9 cellular contexts compared by ENCODE assay signal in the genomic region with DNA sequence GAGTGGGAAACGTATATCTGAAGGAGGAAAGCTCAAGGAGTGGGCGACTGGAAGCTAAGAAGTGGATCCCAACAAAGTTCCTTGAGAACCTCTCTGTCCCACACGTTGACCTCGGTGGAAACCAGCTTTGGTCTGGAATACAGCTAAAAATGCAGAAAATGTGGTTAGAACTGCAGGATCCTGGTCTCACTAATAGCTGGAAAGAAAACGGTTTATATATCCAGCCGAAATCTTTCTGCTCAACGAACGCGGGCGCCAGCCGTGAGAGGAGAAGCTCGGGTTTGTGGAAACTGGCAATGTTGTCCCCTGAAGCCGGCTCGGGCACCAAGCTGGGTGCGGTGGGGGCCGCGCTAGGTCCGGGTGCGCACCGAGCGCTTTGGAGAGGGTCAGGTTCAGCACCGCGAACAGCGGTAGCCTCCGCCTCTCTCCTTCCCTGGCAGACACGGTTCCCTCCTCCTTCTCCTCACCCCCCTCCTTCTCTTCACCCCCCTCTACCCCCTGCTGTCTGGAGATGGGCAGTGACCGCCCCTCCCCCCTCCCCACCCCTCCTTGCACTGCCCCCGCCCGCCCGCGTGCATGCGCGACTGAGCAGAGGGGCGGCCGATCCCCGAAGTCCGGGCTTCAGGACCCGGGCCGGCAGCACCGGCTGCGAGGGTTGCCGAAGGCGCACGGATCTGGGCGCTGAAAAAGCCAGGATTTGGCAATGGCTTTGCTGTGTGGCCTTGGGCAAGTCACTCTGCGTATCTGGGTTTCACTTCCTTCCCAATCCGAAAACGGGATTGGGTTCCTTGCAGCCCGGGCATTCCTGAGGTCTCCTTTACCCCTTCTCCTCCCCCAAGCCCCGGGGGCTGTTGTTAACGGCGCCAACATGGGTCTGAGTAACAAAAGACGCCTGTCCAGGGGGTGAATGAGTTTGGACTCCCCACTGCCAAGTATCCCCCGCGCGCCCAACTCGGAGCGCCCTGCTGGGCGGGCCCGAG. TPM values are rescaled to one million over a fixed set of nuclear protein-coding genes. Genes with fewer than 3 reads are reported as not detected.
DNase-seq lines count a peak whose midpoint lies in the region; ATAC-seq and TF ChIP-seq lines count a peak whose summit lies in the region.
"Had no signal": no experiment of that assay in that cellular context is flagged by ENCODE, and none has a peak within 500 bp of the region (broad histone marks: within the 10 kb centered on the region; RNA-seq: fewer than 3 reads in every experiment).

A gene with protein sequence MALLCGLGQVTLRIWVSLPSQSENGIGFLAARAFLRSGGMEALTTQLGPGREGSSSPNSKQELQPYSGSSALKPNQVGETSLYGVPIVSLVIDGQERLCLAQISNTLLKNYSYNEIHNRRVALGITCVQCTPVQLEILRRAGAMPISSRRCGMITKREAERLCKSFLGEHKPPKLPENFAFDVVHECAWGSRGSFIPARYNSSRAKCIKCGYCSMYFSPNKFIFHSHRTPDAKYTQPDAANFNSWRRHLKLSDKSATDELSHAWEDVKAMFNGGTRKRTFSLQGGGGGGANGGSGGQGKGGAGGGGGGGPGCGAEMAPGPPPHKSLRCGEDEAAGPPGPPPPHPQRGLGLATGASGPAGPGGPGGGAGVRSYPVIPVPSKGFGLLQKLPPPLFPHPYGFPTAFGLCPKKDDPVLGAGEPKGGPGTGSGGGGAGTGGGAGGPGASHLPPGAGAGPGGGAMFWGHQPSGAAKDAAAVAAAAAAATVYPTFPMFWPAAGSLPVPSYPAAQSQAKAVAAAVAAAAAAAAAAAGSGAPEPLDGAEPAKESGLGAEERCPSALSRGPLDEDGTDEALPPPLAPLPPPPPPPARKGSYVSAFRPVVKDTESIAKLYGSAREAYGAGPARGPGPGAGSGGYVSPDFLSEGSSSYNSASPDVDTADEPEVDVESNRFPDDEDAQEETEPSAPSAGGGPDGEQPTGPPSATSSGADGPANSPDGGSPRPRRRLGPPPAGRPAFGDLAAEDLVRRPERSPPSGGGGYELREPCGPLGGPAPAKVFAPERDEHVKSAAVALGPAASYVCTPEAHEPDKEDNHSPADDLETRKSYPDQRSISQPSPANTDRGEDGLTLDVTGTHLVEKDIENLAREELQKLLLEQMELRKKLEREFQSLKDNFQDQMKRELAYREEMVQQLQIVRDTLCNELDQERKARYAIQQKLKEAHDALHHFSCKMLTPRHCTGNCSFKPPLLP (plus strand): TSS at position 610 of the 980 bp plus-strand sequence. CDS start 94 bp downstream, at position 704.

- H3K27ac ChIP-seq in heart right ventricle (no peak within 1 kb of the TSS), smooth muscle cell (ENCODE audit: low read depth) (no peak within 1 kb of the TSS)

- H3K4me3 ChIP-seq in WI38 (ENCODE audit: low read depth, low read length) (peak within 1 kb of the TSS; percentile 14; the same call in 1 of the 2 replicates), heart right ventricle (peak within 1 kb of the TSS in 7 of 10 donors; percentile 3 to 31 (median 12)), smooth muscle cell (no peak within 1 kb of the TSS)

- 2% methylated on average over 48 to 59 of the region's 60 CpGs for WGBS in heart right ventricle, 2 donors
- 4% methylated on average over 57 of the region's 60 CpGs for WGBS in smooth muscle cell (ENCODE audit: low lambda C conversion rate)

- H3K4me2 ChIP-seq in smooth muscle cell = peak within 1 kb of the TSS; percentile 73

- peak; percentile 49 for DNase-seq in activated CD4-positive, alpha-beta T cell treated with anti-CD3 and anti-CD28 coated beads for 36 hours
- DNase-seq in activated CD4-positive, alpha-beta T cell treated with anti-CD3 and anti-CD28 coated beads, Interleukin-2, amount 50 U/mL, for 1 hour = no peak
- DNase-seq in heart right ventricle (no peak), smooth muscle cell (lab: John Stamatoyannopoulos, UW; ENCODE audit: unreplicated experiment) (no peak), HuH-7 (ENCODE audit: low spot score) (no peak)
- DNase-seq: DND-41 had no signal

- no peaks in the 10 kb centered on the region for H3K79me2 ChIP-seq in smooth muscle cell (ENCODE audit: low read depth)

- H3K4me1 ChIP-seq in heart right ventricle (peaks cover 10 to 91% (median 47%) of the 10 kb centered on the region in 9 donors), smooth muscle cell (ENCODE audit: low read depth) (peaks cover 19% of the 10 kb centered on the region)

- H3K36me3 Mint-ChIP-seq in activated CD4-positive, alpha-beta T cell treated with anti-CD3 and anti-CD28 coated beads for 36 hours (ENCODE audit: low read depth) = no peaks in the 10 kb centered on the region

- H3K9me3 ChIP-seq in heart right ventricle (no peaks in the 10 kb centered on the region), smooth muscle cell (replicated peaks; ENCODE audit: low read depth) (no peaks in the 10 kb centered on the region)

- no peak within 1 kb of the TSS for H3K9ac ChIP-seq in smooth muscle cell (ENCODE audit: low read depth)

- H4K20me1 ChIP-seq in smooth muscle cell (ENCODE audit: low read depth) = no peaks in the 10 kb centered on the region

- no peak for TF ChIP-seq CTCF in WI38 (IDR thresholded peaks at IDR 0.05; ENCODE audit: low read depth, low read length)
- no peak for TF ChIP-seq CTCF in heart right ventricle (IDR thresholded peaks at IDR 0.05)
- no peak for TF ChIP-seq CTCF in smooth muscle cell (IDR thresholded peaks at IDR 0.05; ENCODE audit: borderline replicate concordance, insufficient read depth, poor library complexity, severe bottlenecking)

- CTCF ChIA-PET in activated CD4-positive, alpha-beta T cell treated with anti-CD3 and anti-CD28 coated beads for 36 hours (lab: Charles Lee) = interaction anchor here (0.5 to 1.6 kb wide), 5 partner anchors 11 to 368 kb away, joined by 3 to 5 read pairs (median 3); no protein-coding TSS in a partner anchor

- ATAC-seq in activated CD4-positive, alpha-beta T cell treated with anti-CD3 and anti-CD28 coated beads for 36 hours = no peak
- ATAC-seq in heart right ventricle (peak in 3 of 8 donors; percentile 35 to 45 (median 41)), HG03139 (IDR thresholded peaks at IDR 0.05; ENCODE audit: unreplicated experiment) (no peak), GM19023 (IDR thresholded peaks at IDR 0.05; ENCODE audit: unreplicated experiment) (no peak)

- no peaks in the 10 kb centered on the region for H3K9me3 Mint-ChIP-seq in activated CD4-positive, alpha-beta T cell treated with anti-CD3 and anti-CD28 coated beads for 36 hours (ENCODE audit: low read depth)

- no peak within 1 kb of the TSS for H2AFZ ChIP-seq in smooth muscle cell (ENCODE audit: low read depth)

- H3K4me1 Mint-ChIP-seq in activated CD4-positive, alpha-beta T cell treated with anti-CD3 and anti-CD28 coated beads for 36 hours = peaks cover 51% of the 10 kb centered on the region

- POLR2A ChIA-PET in activated CD4-positive, alpha-beta T cell treated with anti-CD3 and anti-CD28 coated beads for 36 hours (lab: Charles Lee) = interaction anchor here (0.6 kb wide), 1 partner anchor 235 kb away, joined by 4 read pairs; no protein-coding TSS in a partner anchor

- H3K36me3 ChIP-seq in heart right ventricle (peaks cover 0 to 7% (median 0%) of the 10 kb centered on the region in 9 donors), smooth muscle cell (ENCODE audit: low read depth) (no peaks in the 10 kb centered on the region)

- H3K27me3 Mint-ChIP-seq in activated CD4-positive, alpha-beta T cell treated with anti-CD3 and anti-CD28 coated beads for 36 hours = peaks cover 68% of the 10 kb centered on the region

- no peak within 1 kb of the TSS for H3K27ac Mint-ChIP-seq in activated CD4-positive, alpha-beta T cell treated with anti-CD3 and anti-CD28 coated beads for 36 hours

- H3K4me3 Mint-ChIP-seq in activated CD4-positive, alpha-beta T cell treated with anti-CD3 and anti-CD28 coated beads for 36 hours = peak within 1 kb of the TSS; percentile 36

- no peaks in the 10 kb centered on the region for H3F3A ChIP-seq in smooth muscle cell (ENCODE audit: low read depth)

- H3K27me3 ChIP-seq in heart right ventricle (peaks cover 92 to 100% (median 100%) of the 10 kb centered on the region in 7 donors), smooth muscle cell (ENCODE audit: low read depth) (peaks cover 100% of the 10 kb centered on the region)

- intact Hi-C loops in activated CD4-positive, alpha-beta T cell treated with anti-CD3 and anti-CD28 coated beads for 36 hours (cut with DNase I, micrococcal nuclease) = loop anchor here in 1 of 2 experiments (5.0 kb wide), 1 partner anchor 43 kb away; no protein-coding TSS in a partner anchor
- intact Hi-C loops in heart right ventricle (cut with DNase I) = no loop called here

RNA-seq across cellular contexts. Expression of the gene that starts here (rescaled TPM):
- under 1 TPM; 0.16 to 0.18 TPM for total RNA-seq in activated CD4-positive, alpha-beta T cell treated with anti-CD3 and anti-CD28 coated beads for 36 hours
- under 1 TPM; 0.07 to 0.40 (median 0.16) TPM for total RNA-seq in heart right ventricle
- under 1 TPM; 0.15 to 0.16 TPM for polyA plus RNA-seq in heart right ventricle
- 0.04 TPM in 1 of 2 replicates, not detected in the other for total RNA-seq in smooth muscle cell
- polyA plus RNA-seq in smooth muscle cell = 0.21 and 0.27 TPM in 2 replicates

Comparison
In these comparisons a context has a peak if more than half of its experiments do, and no peak if none do; other contexts are left out.
1. Peak in DNase-seq in activated CD4-positive, alpha-beta T cell treated with anti-CD3 and anti-CD28 coated beads for 36 hours; RNA of the gene not detected or under 1 TPM.